17 cellular contexts compared by ENCODE assay signal in the genomic region with DNA sequence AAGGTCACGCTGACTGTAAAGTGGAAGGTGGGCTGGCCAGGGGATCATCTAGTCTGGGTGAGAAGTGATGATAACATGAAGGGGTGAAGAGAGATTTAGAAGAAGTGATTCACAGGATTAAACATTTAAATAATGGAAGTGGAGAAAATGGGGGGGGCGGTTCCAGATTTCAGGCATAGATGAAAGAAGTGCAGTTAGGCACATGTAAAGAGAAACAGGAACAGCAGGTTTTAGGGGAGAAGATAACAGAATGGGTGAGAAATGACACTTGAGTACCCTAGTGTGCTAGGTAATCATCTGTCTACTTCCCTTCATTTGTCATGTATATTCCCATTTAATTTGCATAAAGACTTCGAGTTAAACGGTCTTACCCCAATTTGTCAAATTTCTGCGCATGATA. TPM values are rescaled to one million over a fixed set of nuclear protein-coding genes. Genes with fewer than 3 reads are reported as not detected.
DNase-seq lines count a peak whose midpoint lies in the region; ATAC-seq and TF ChIP-seq lines count a peak whose summit lies in the region.
"Had no signal": no experiment of that assay in that cellular context is flagged by ENCODE, and none has a peak within 500 bp of the region (broad histone marks: within the 10 kb centered on the region; RNA-seq: fewer than 3 reads in every experiment).

No MANE protein-coding gene starts in this region.

- H3K9me3 Mint-ChIP-seq in activated naive CD4-positive, alpha-beta T cell treated with anti-CD3 and anti-CD28 coated beads for 36 hours, result no peaks in the 10 kb centered on the region
- H3K9me3 Mint-ChIP-seq in dendritic cell treated with granulocyte-macrophage colony-stimulating factor and Interleukin-4, amounts not matched to agents 40 ng/mL and 50 ng/mL, for 4 days, result no peaks in the 10 kb centered on the region
- no peaks in the 10 kb centered on the region for H3K9me3 Mint-ChIP-seq in stimulated activated naive CD8-positive, alpha-beta T cell treated with anti-CD3 and anti-CD28 coated beads, Interleukin-15, amount 100 ng/mL, for 72 hours
- H3K9me3 Mint-ChIP-seq: CD8-positive, alpha-beta memory T cell; stimulated activated effector memory CD8-positive, alpha-beta T cell treated with anti-CD3 and anti-CD28 coated beads, Interleukin-12 subunit alpha, Interleukin-12 subunit beta, amount 100 ng/mL, for 72 hours had no signal

- peaks cover 87% of the 10 kb centered on the region for H3K4me1 ChIP-seq in RWPE2 (ENCODE audit: insufficient read depth, poor library complexity, severe bottlenecking)
- no peaks in the 10 kb centered on the region for H3K4me1 ChIP-seq in uterus

- H3K27ac ChIP-seq in RWPE2 (ENCODE audit: poor library complexity, severe bottlenecking) (peak overlapping the region; percentile 93), uterus (no peak overlapping the region)
- H3K27ac ChIP-seq: neutrophil had no signal

- TF ChIP-seq CTCF in RWPE2 (IDR thresholded peaks at IDR 0.05; ENCODE audit: poor library complexity, severe bottlenecking) (no peak), uterus (IDR thresholded peaks at IDR 0.05) (no peak)

- H3K27me3 ChIP-seq in RWPE2 (ENCODE audit: insufficient read depth, poor library complexity, severe bottlenecking) (no peaks in the 10 kb centered on the region), uterus (no peaks in the 10 kb centered on the region)
- H3K27me3 ChIP-seq: esophagus squamous epithelium, neutrophil had no signal

- H3K36me3 ChIP-seq in RWPE2 (ENCODE audit: low read depth) (peaks cover 77% of the 10 kb centered on the region), uterus (no peaks in the 10 kb centered on the region)

- H3K9me3 ChIP-seq in RWPE2 (ENCODE audit: severe bottlenecking) (no peaks in the 10 kb centered on the region), uterus (no peaks in the 10 kb centered on the region)
- H3K9me3 ChIP-seq: esophagus squamous epithelium, neutrophil had no signal

- CTCF ChIA-PET in activated naive CD4-positive, alpha-beta T cell treated with anti-CD3 and anti-CD28 coated beads for 36 hours (lab: Charles Lee), result interaction anchor here (1.8 kb wide), 1 partner anchor 16 kb away, joined by 5 read pairs; no protein-coding TSS in a partner anchor

- H3K4me3 Mint-ChIP-seq in activated naive CD4-positive, alpha-beta T cell treated with anti-CD3 and anti-CD28 coated beads for 36 hours, result no peak overlapping the region
- H3K4me3 Mint-ChIP-seq in dendritic cell treated with granulocyte-macrophage colony-stimulating factor and Interleukin-4, amounts not matched to agents 40 ng/mL and 50 ng/mL, for 4 days, result no peak overlapping the region
- peak overlapping the region; percentile 6 to 20 for H3K4me3 Mint-ChIP-seq in stimulated activated naive CD8-positive, alpha-beta T cell treated with anti-CD3 and anti-CD28 coated beads, Interleukin-15, amount 100 ng/mL, for 72 hours
- H3K4me3 Mint-ChIP-seq: CD8-positive, alpha-beta memory T cell; stimulated activated effector memory CD8-positive, alpha-beta T cell treated with anti-CD3 and anti-CD28 coated beads, Interleukin-12 subunit alpha, Interleukin-12 subunit beta, amount 100 ng/mL, for 72 hours had no signal

- H3K36me3 Mint-ChIP-seq in activated naive CD4-positive, alpha-beta T cell treated with anti-CD3 and anti-CD28 coated beads for 36 hours (ENCODE audit: low read depth), result peaks cover 25% of the 10 kb centered on the region
- peaks cover 49% of the 10 kb centered on the region for H3K36me3 Mint-ChIP-seq in dendritic cell treated with granulocyte-macrophage colony-stimulating factor and Interleukin-4, amounts not matched to agents 40 ng/mL and 50 ng/mL, for 4 days (ENCODE audit: low read depth)
- H3K36me3 Mint-ChIP-seq: stimulated activated effector memory CD8-positive, alpha-beta T cell treated with anti-CD3 and anti-CD28 coated beads, Interleukin-12 subunit alpha, Interleukin-12 subunit beta, amount 100 ng/mL, for 72 hours had no signal

- peak; percentile 39 for DNase-seq in activated naive CD4-positive, alpha-beta T cell treated with anti-CD3 and anti-CD28 coated beads for 36 hours
- DNase-seq in activated naive CD4-positive, alpha-beta T cell (lab: John Stamatoyannopoulos, UW), result no peak
- DNase-seq in RWPE2 (ENCODE audit: low spot score) (no peak), uterus (no peak)
- DNase-seq in stimulated activated naive CD8-positive, alpha-beta T cell treated with anti-CD3 and anti-CD28 coated beads, Interleukin-15, amount 100 ng/mL, for 72 hours, result no peak
- DNase-seq: amniotic stem cell; CD8-positive, alpha-beta memory T cell; effector CD8-positive, alpha-beta T cell; esophagus squamous epithelium; NCI-H187; NCI-H446 treated with DMSO at 0.1 percent for 48 hours; retina; stimulated activated CD4-positive, alpha-beta T cell treated with anti-CD3 and anti-CD28 coated beads, Interleukin-12 subunit alpha, Interleukin-12 subunit beta, amount 100 ng/mL, for 4 hours had no signal

- H3K4me3 ChIP-seq in RWPE2 (ENCODE audit: severe bottlenecking) (no peak overlapping the region), uterus (no peak overlapping the region)
- H3K4me3 ChIP-seq: esophagus squamous epithelium had no signal

- no peak for ATAC-seq in RWPE2 (ENCODE audit: low read depth)
- ATAC-seq in stimulated activated naive CD8-positive, alpha-beta T cell treated with anti-CD3 and anti-CD28 coated beads, Interleukin-15, amount 100 ng/mL, for 72 hours, result no peak
- no peak for ATAC-seq in HG02885 (IDR thresholded peaks at IDR 0.05; ENCODE audit: poor library complexity, unreplicated experiment)
- ATAC-seq: stimulated activated effector memory CD8-positive, alpha-beta T cell treated with anti-CD3 and anti-CD28 coated beads, Interleukin-12 subunit alpha, Interleukin-12 subunit beta, amount 100 ng/mL, for 72 hours had no signal

- H3K4me1 Mint-ChIP-seq in activated naive CD4-positive, alpha-beta T cell treated with anti-CD3 and anti-CD28 coated beads for 36 hours (ENCODE audit: low read depth), result peaks cover 9% of the 10 kb centered on the region
- peaks cover 33% of the 10 kb centered on the region for H3K4me1 Mint-ChIP-seq in dendritic cell treated with granulocyte-macrophage colony-stimulating factor and Interleukin-4, amounts not matched to agents 40 ng/mL and 50 ng/mL, for 4 days (ENCODE audit: low read depth)
- H3K4me1 Mint-ChIP-seq in stimulated activated naive CD8-positive, alpha-beta T cell treated with anti-CD3 and anti-CD28 coated beads, Interleukin-15, amount 100 ng/mL, for 72 hours, result peaks cover 20% of the 10 kb centered on the region
- H3K4me1 Mint-ChIP-seq: CD8-positive, alpha-beta memory T cell had no signal

- TF ChIP-seq POLR2A in uterus (IDR thresholded peaks at IDR 0.05), result no peak

- H3K27me3 Mint-ChIP-seq in activated naive CD4-positive, alpha-beta T cell treated with anti-CD3 and anti-CD28 coated beads for 36 hours (ENCODE audit: low read depth), result no peaks in the 10 kb centered on the region
- no peaks in the 10 kb centered on the region for H3K27me3 Mint-ChIP-seq in dendritic cell treated with granulocyte-macrophage colony-stimulating factor and Interleukin-4, amounts not matched to agents 40 ng/mL and 50 ng/mL, for 4 days
- H3K27me3 Mint-ChIP-seq in stimulated activated naive CD8-positive, alpha-beta T cell treated with anti-CD3 and anti-CD28 coated beads, Interleukin-15, amount 100 ng/mL, for 72 hours, result no peaks in the 10 kb centered on the region

- no peak overlapping the region for H3K27ac Mint-ChIP-seq in activated naive CD4-positive, alpha-beta T cell treated with anti-CD3 and anti-CD28 coated beads for 36 hours
- peak overlapping the region; percentile 64 for H3K27ac Mint-ChIP-seq in dendritic cell treated with granulocyte-macrophage colony-stimulating factor and Interleukin-4, amounts not matched to agents 40 ng/mL and 50 ng/mL, for 4 days
- no peak overlapping the region for H3K27ac Mint-ChIP-seq in stimulated activated naive CD8-positive, alpha-beta T cell treated with anti-CD3 and anti-CD28 coated beads, Interleukin-15, amount 100 ng/mL, for 72 hours
- H3K27ac Mint-ChIP-seq: CD8-positive, alpha-beta memory T cell; stimulated activated effector memory CD8-positive, alpha-beta T cell treated with anti-CD3 and anti-CD28 coated beads, Interleukin-12 subunit alpha, Interleukin-12 subunit beta, amount 100 ng/mL, for 72 hours had no signal

- intact Hi-C loops in activated naive CD4-positive, alpha-beta T cell treated with anti-CD3 and anti-CD28 coated beads for 36 hours (cut with micrococcal nuclease), result loop anchor here (5.0 to 10.0 kb wide), 3 partner anchors 289 to 471 kb away; partner anchors contain the start of genes KLHL24 and KLHL6
- intact Hi-C loops in dendritic cell treated with granulocyte-macrophage colony-stimulating factor and Interleukin-4, amounts not matched to agents 40 ng/mL and 50 ng/mL, for 4 days (cut with micrococcal nuclease), result no loop called here
- intact Hi-C loops in uterus (cut with DNase I; ENCODE audit: low total_unique reads), result no loop called here

RNA-seq across cellular contexts. Expression of gene B3GNT5, which starts 15.3 kb away (rescaled TPM):
- 10 to 100 TPM; 15.0 to 18.8 TPM for total RNA-seq in activated naive CD4-positive, alpha-beta T cell treated with anti-CD3 and anti-CD28 coated beads for 36 hours
- 10 to 100 TPM in 1 of 4 donors, 1 to 10 TPM in 3; 3.6 to 23.1 (median 9.3) TPM for total RNA-seq in uterus

Comparison
In these comparisons a context has a peak if more than half of its experiments do, and no peak if none do; other contexts are left out.
1. H3K4me3 Mint-ChIP-seq: peak in stimulated activated naive CD8-positive, alpha-beta T cell treated with anti-CD3 and anti-CD28 coated beads, Interleukin-15, amount 100 ng/mL, for 72 hours (2 of 2); none in activated naive CD4-positive, alpha-beta T cell treated with anti-CD3 and anti-CD28 coated beads for 36 hours (single experiment) and dendritic cell treated with granulocyte-macrophage colony-stimulating factor and Interleukin-4, amounts not matched to agents 40 ng/mL and 50 ng/mL, for 4 days (single experiment).